Comparison of ENCODE assay signal across 21 cellular contexts in the genomic region with DNA sequence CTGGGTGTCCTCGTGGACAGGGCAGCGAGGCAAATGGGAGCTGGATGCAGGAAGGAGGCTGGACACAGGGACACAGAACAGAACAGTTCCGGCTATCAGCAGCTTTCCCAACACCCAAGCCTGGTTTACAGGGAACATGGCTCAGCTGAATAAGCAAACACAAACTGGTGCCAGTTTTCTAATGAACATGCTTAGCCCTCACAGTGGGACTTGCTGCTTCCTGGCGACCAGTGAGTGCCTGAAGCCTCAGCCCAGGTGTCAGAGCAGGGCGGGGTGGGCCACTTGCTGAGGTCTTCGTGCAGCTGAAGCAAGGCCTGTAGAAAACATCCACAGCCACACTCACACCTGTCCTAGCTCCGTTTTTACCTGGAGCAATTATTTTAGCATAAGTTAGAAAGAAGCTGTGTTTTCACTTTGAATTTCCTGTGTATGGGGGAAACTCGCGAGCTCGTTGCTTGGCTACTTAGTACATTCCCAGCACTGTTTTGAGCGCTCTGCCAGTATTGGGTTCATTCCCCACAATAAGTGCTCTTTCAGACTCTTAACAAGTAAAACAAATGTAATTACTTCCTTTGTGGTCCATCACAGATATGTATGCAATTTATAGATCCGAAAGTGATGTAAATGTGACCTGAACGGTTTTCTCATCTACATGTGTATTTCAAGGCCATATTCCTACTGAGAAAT.
"Had no signal": no experiment of that assay in that cellular context is flagged by ENCODE, and none has a peak within 500 bp of the region (broad histone marks: within the 10 kb centered on the region; RNA-seq: fewer than 3 reads in every experiment).

No MANE protein-coding gene starts in this region.

- H3K4me1 Mint-ChIP-seq: activated naive CD4-positive, alpha-beta T cell treated with anti-CD3 and anti-CD28 coated beads, Interleukin-2, amount 50 U/mL, for 24 hours; stimulated activated effector memory CD8-positive, alpha-beta T cell treated with anti-CD3 and anti-CD28 coated beads, Interleukin-12 subunit alpha, Interleukin-12 subunit beta, amount 100 ng/mL, for 72 hours had no signal

- H3K27me3 ChIP-seq: adrenal gland, gastrocnemius medialis, neural progenitor cell, stomach, testis had no signal

- ATAC-seq: esophagus mucosa; gastrocnemius medialis; left ventricle myocardium superior; naive thymus-derived CD4-positive, alpha-beta T cell; sciatic nerve; stimulated activated effector memory CD8-positive, alpha-beta T cell treated with anti-CD3 and anti-CD28 coated beads, Interleukin-12 subunit alpha, Interleukin-12 subunit beta, amount 100 ng/mL, for 72 hours had no signal

- H3K9me3 Mint-ChIP-seq: activated naive CD4-positive, alpha-beta T cell treated with anti-CD3 and anti-CD28 coated beads, Interleukin-2, amount 50 U/mL, for 24 hours; neural progenitor cell; stimulated activated effector memory CD8-positive, alpha-beta T cell treated with anti-CD3 and anti-CD28 coated beads, Interleukin-12 subunit alpha, Interleukin-12 subunit beta, amount 100 ng/mL, for 72 hours had no signal

- H3K9ac ChIP-seq: neural progenitor cell, parathyroid adenoma had no signal

- H3K36me3 ChIP-seq: adrenal gland, gastrocnemius medialis, neural progenitor cell, stomach had no signal

- H3K27ac Mint-ChIP-seq: activated naive CD4-positive, alpha-beta T cell treated with anti-CD3 and anti-CD28 coated beads, Interleukin-2, amount 50 U/mL, for 24 hours; naive thymus-derived CD4-positive, alpha-beta T cell; stimulated activated effector memory CD8-positive, alpha-beta T cell treated with anti-CD3 and anti-CD28 coated beads, Interleukin-12 subunit alpha, Interleukin-12 subunit beta, amount 100 ng/mL, for 72 hours had no signal

- H3K36me3 Mint-ChIP-seq: activated naive CD4-positive, alpha-beta T cell treated with anti-CD3 and anti-CD28 coated beads, Interleukin-2, amount 50 U/mL, for 24 hours; naive thymus-derived CD4-positive, alpha-beta T cell; neural progenitor cell; stimulated activated effector memory CD8-positive, alpha-beta T cell treated with anti-CD3 and anti-CD28 coated beads, Interleukin-12 subunit alpha, Interleukin-12 subunit beta, amount 100 ng/mL, for 72 hours had no signal

- DNase-seq: activated CD4-positive, alpha-beta T cell treated with anti-CD3 and anti-CD28 coated beads, Interleukin-2, amount 50 U/mL, for 4 hours; activated gamma-delta T cell; adrenal gland; cerebellar nuclear complex; cortex of kidney; effector CD4-positive, alpha-beta T cell; gastrocnemius medialis; head of caudate nucleus; left ventricle myocardium superior; mesenchymal stem cell; naive thymus-derived CD4-positive, alpha-beta T cell; stimulated activated CD4-positive, alpha-beta T cell treated with anti-CD3 and anti-CD28 coated beads, Interleukin-4, amount 100 ng/mL, for 24 hours; stomach; testis had no signal

- H3K4me3 ChIP-seq: adrenal gland, gastrocnemius medialis, neural progenitor cell, smooth muscle cell, stomach, testis had no signal

- H3K4me2 ChIP-seq: neural progenitor cell, smooth muscle cell had no signal

- H3K4me1 ChIP-seq: adrenal gland, gastrocnemius medialis, neural progenitor cell, parathyroid adenoma, stomach, testis had no signal

- H3K9me3 ChIP-seq: adrenal gland, gastrocnemius medialis, stomach, testis had no signal

- H3K27ac ChIP-seq: adrenal gland, gastrocnemius medialis, neural progenitor cell, parathyroid adenoma, stomach, testis had no signal

- H2AFZ ChIP-seq: neural progenitor cell, parathyroid adenoma had no signal

- H3K4me3 Mint-ChIP-seq: activated naive CD4-positive, alpha-beta T cell treated with anti-CD3 and anti-CD28 coated beads, Interleukin-2, amount 50 U/mL, for 24 hours; naive thymus-derived CD4-positive, alpha-beta T cell; neural progenitor cell; stimulated activated effector memory CD8-positive, alpha-beta T cell treated with anti-CD3 and anti-CD28 coated beads, Interleukin-12 subunit alpha, Interleukin-12 subunit beta, amount 100 ng/mL, for 72 hours had no signal
